In genomic region chr3:69948246-69948862, GRCh38 we compare ENCODE assay signal across 8 cellular contexts. TPM values are rescaled to one million over a fixed set of nuclear protein-coding genes. Genes with fewer than 3 reads are reported as not detected.
DNase-seq lines count a peak whose midpoint lies in the region; ATAC-seq and TF ChIP-seq lines count a peak whose summit lies in the region.

No MANE protein-coding gene starts in this region.

- intact Hi-C loops in heart left ventricle (cut with DNase I), result loop anchor here in 9 of 10 donors (2.0 to 10.0 kb wide), 5 partner anchors 154 to 258 kb away; no protein-coding TSS in a partner anchor
- intact Hi-C loops in Right ventricle myocardium inferior (cut with DNase I), result loop anchor here (5.0 kb wide), 1 partner anchor 256 kb away; no protein-coding TSS in a partner anchor

- H4K20me1 ChIP-seq in OCI-LY3 (ENCODE audit: insufficient read depth, low read length) (no peaks in the 10 kb centered on the region), fibroblast of lung (ENCODE audit: control insufficient read depth, extremely low read depth, insufficient read depth, low read length) (no peaks in the 10 kb centered on the region)

- ATAC-seq in heart left ventricle (no peak), Right ventricle myocardium inferior (no peak), HG02588 (IDR thresholded peaks at IDR 0.05; ENCODE audit: unreplicated experiment) (no peak)

- TF ChIP-seq CTCF in heart left ventricle (IDR thresholded peaks at IDR 0.05) (peak; percentile 42 to 77 (median 60)), OCI-LY3 (IDR thresholded peaks at IDR 0.05; ENCODE audit: low read depth, low read length) (peak; percentile 67), fibroblast of lung (conservative IDR thresholded peaks at IDR 0.05 in 1 of 2, IDR thresholded peaks at IDR 0.05 in 1 of 2; ENCODE audit: low read depth in 1 of 2, low read length in 2 of 2) (peak; percentile 53 to 55)

- peaks cover 0 to 13% (median 1%) of the 10 kb centered on the region in 12 donors for H3K4me1 ChIP-seq in heart left ventricle
- H3K4me1 ChIP-seq in OCI-LY3 (ENCODE audit: low read length), result no peaks in the 10 kb centered on the region
- H3K4me1 ChIP-seq in fibroblast of lung (ENCODE audit: control insufficient read depth, extremely low read depth, insufficient read depth, low read length), result no peaks in the 10 kb centered on the region
- no peaks in the 10 kb centered on the region for H3K4me1 ChIP-seq in rectal smooth muscle tissue (ENCODE audit: control insufficient read depth, insufficient read depth, low read length)

- DNase-seq in heart left ventricle (no peak), Right ventricle myocardium inferior (ENCODE audit: missing footprints) (no peak), fibroblast of lung (ENCODE audit: low read depth in 2 of 2) (peak; percentile 30 to 73), NCI-H2227 treated with DMSO at 0.1 percent for 48 hours (lab: John Stamatoyannopoulos, UW) (no peak), NCI-H524 treated with DMSO at 0.1 percent for 48 hours (lab: John Stamatoyannopoulos, UW) (no peak)

- H3K36me3 ChIP-seq in heart left ventricle (peaks cover 0 to 65% (median 25%) of the 10 kb centered on the region in 9 donors), OCI-LY3 (replicated peaks; ENCODE audit: low read depth, low read length) (no peaks in the 10 kb centered on the region), fibroblast of lung (ENCODE audit: control insufficient read depth, insufficient read depth, low read length) (no peaks in the 10 kb centered on the region), rectal smooth muscle tissue (ENCODE audit: control insufficient read depth, insufficient read depth, low read length) (no peaks in the 10 kb centered on the region)

- H3K9me3 ChIP-seq in heart left ventricle (no peaks in the 10 kb centered on the region), OCI-LY3 (ENCODE audit: insufficient read depth, low read length) (no peaks in the 10 kb centered on the region), fibroblast of lung (ENCODE audit: control insufficient read depth, insufficient read depth, low read depth, low read length) (no peaks in the 10 kb centered on the region)

- no peak overlapping the region for H3K9ac ChIP-seq in OCI-LY3 (ENCODE audit: low read length)
- H3K9ac ChIP-seq in fibroblast of lung (ENCODE audit: insufficient read depth, low read length), result no peak overlapping the region
- H3K9ac ChIP-seq in rectal smooth muscle tissue (ENCODE audit: low read length), result no peak overlapping the region

- H3K27me3 ChIP-seq in heart left ventricle, result no peaks in the 10 kb centered on the region
- peaks cover 15% of the 10 kb centered on the region; the same call in 1 of the 2 replicates for H3K27me3 ChIP-seq in OCI-LY3 (ENCODE audit: low read depth, low read length)
- no peaks in the 10 kb centered on the region for H3K27me3 ChIP-seq in fibroblast of lung (ENCODE audit: control insufficient read depth, insufficient read depth, low read length)
- no peaks in the 10 kb centered on the region for H3K27me3 ChIP-seq in rectal smooth muscle tissue (ENCODE audit: control insufficient read depth, insufficient read depth, low read length)

- TF ChIP-seq POLR2A in heart left ventricle (IDR thresholded peaks at IDR 0.05), result no peak

- 22 to 31% (median 25%) methylated on average over 4 of the region's 4 CpGs for WGBS in heart left ventricle, 4 donors

- H2AFZ ChIP-seq in OCI-LY3 (ENCODE audit: low read depth, low read length) (no peak overlapping the region), fibroblast of lung (ENCODE audit: low read length) (peak overlapping the region; percentile 19)

- H3K4me2 ChIP-seq in OCI-LY3 (ENCODE audit: low read length) (no peak overlapping the region), fibroblast of lung (ENCODE audit: extremely low read depth, insufficient read depth, low read length) (no peak overlapping the region)

- H3K4me3 ChIP-seq in heart left ventricle (no peak overlapping the region), OCI-LY3 (ENCODE audit: low read length) (no peak overlapping the region), fibroblast of lung (replicated peaks in 1 of 4; ENCODE audit: control extremely low read depth in 1 of 4, insufficient read depth in 1 of 4, low read depth in 3 of 4, low read length in 4 of 4) (no peak overlapping the region), rectal smooth muscle tissue (ENCODE audit: low read length) (no peak overlapping the region)

- H3K27ac ChIP-seq in heart left ventricle (peak overlapping the region in 1 of 12 donors; percentile 26), OCI-LY3 (ENCODE audit: low read length) (no peak overlapping the region), fibroblast of lung (ENCODE audit: insufficient read depth, low read length) (no peak overlapping the region), rectal smooth muscle tissue (ENCODE audit: low read depth, low read length) (peak overlapping the region; percentile 39)

- H3K79me2 ChIP-seq in OCI-LY3 (ENCODE audit: low read length), result no peaks in the 10 kb centered on the region
- no peaks in the 10 kb centered on the region for H3K79me2 ChIP-seq in fibroblast of lung (ENCODE audit: control insufficient read depth, insufficient read depth, low read length)

RNA-seq across cellular contexts. Expression of gene SAMMSON, which starts 51.2 kb away (rescaled TPM):
- total RNA-seq in heart left ventricle, result not detected
- polyA plus RNA-seq in heart left ventricle, result not detected
- total RNA-seq in Right ventricle myocardium inferior, result not detected
- total RNA-seq in fibroblast of lung, result under 0.01 TPM in 2 replicates
- not detected in 2 replicates for polyA plus RNA-seq in fibroblast of lung
- polyA plus RNA-seq in fibroblast of lung (2012), result not detected in 2 replicates
- polyA minus RNA-seq in fibroblast of lung (ENCODE audit: low replicate concordance), result not detected in 2 replicates

Comparison
In these comparisons a context has a peak if more than half of its experiments do, and no peak if none do; other contexts are left out.
1. DNase-seq: peak in fibroblast of lung (2 of 2); none in heart left ventricle (0 of 5), Right ventricle myocardium inferior (single experiment), NCI-H2227 treated with DMSO at 0.1 percent for 48 hours (single experiment) and NCI-H524 treated with DMSO at 0.1 percent for 48 hours (single experiment).
2. Peak in every context shown above with its lines, with median percentiles within 50 percentile points of each other: CTCF ChIP-seq.